Comparison of ENCODE assay signal across 8 cellular contexts in the genomic region with DNA sequence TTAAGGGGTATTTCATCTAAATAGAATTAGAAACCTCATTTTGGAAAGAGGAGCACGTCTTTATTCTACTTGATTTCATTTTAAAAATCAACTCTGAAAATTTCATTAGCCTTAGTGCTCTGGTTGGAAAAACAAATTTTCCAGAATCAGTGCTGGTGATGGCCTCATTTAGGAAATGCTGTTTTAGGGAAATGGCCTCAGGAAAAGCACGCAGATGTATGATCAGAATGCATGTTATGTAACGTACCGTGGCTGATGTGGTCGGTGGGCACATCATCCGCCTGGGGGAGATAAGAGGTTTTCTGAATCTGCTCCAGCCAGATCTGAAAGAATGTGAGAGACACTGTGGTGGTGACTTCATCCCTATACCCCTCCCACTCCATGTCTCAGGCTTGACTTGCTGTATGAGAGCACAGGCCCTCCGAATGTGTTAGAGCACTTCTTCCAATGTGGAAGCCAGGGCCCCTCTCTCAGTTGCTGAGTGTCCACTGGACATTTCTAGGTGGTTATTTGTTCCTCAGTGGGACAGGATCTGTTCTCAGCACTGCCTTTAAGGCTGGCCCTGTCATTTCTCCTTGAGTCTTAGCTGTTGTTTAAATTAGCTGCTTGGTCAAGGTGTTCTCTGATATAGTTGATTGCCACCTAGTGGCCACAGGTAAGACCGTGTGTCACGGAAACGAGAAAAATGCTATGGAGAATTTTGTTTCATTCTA.
DNase-seq lines count a peak whose midpoint lies in the region; ATAC-seq and TF ChIP-seq lines count a peak whose summit lies in the region.

No MANE protein-coding gene starts in this region.

- WGBS in GM23248 (ENCODE audit: low coverage in 1 of 2, low lambda C conversion rate in 2 of 2, missing lambda C conversion rate in 2 of 2), 2 experiments = 64 to 66% methylated on average over 10 of the region's 10 CpGs
- WGBS in mammary epithelial cell (ENCODE audit: low coverage, missing lambda C conversion rate) = 39% methylated on average over 9 of the region's 10 CpGs

- H3F3A ChIP-seq in GM23248 (ENCODE audit: insufficient read depth) = no peaks in the 10 kb centered on the region

- H3K27ac Mint-ChIP-seq in T-cell = no peak overlapping the region

- no peaks in the 10 kb centered on the region for H3K9me3 Mint-ChIP-seq in T-cell

- no peak overlapping the region for H2AFZ ChIP-seq in GM23248
- no peak overlapping the region for H2AFZ ChIP-seq in mammary epithelial cell (ENCODE audit: low read depth, low read length)

- no peaks in the 10 kb centered on the region for H4K20me1 ChIP-seq in GM23248 (ENCODE audit: insufficient read depth)
- no peaks in the 10 kb centered on the region for H4K20me1 ChIP-seq in mammary epithelial cell (ENCODE audit: insufficient read depth, low read length)

- H3K27me3 ChIP-seq in GM23248 (replicated peaks; ENCODE audit: insufficient read depth) (no peaks in the 10 kb centered on the region), mammary epithelial cell (ENCODE audit: insufficient read depth, low read length) (no peaks in the 10 kb centered on the region)

- ATAC-seq in T-cell (replicated peaks in 1 of 4) = peak; percentile 71 to 82 (median 74)
- ATAC-seq in left lobe of liver = peak; percentile 95

- H3K4me3 ChIP-seq in GM23248 (no peak overlapping the region), LNCaP clone FGC (ENCODE audit: low read depth, low read length) (no peak overlapping the region), mammary epithelial cell (replicated peaks in 1 of 3; ENCODE audit: insufficient read depth in 1 of 3, low read depth in 2 of 3, low read length in 3 of 3) (no peak overlapping the region)

- H3K36me3 ChIP-seq in GM23248 (ENCODE audit: low read depth) (no peaks in the 10 kb centered on the region), mammary epithelial cell (ENCODE audit: insufficient read depth, low read length) (no peaks in the 10 kb centered on the region)

- intact Hi-C loops in mammary epithelial cell (cut with micrococcal nuclease) = loop anchor here (1.0 to 5.0 kb wide), 4 partner anchors 39 to 149 kb away; no protein-coding TSS in a partner anchor

- TF ChIP-seq CTCF in LNCaP clone FGC (IDR thresholded peaks at IDR 0.05; ENCODE audit: control insufficient read depth, extremely low read depth, insufficient read depth) (peak; percentile 87), mammary epithelial cell (conservative IDR thresholded peaks at IDR 0.05 in 1 of 2, IDR thresholded peaks at IDR 0.05 in 1 of 2; ENCODE audit: extremely low read depth in 1 of 2, insufficient read depth in 1 of 2, low read depth in 1 of 2, low read length in 2 of 2) (peak; percentile 73 to 76)

- no peaks in the 10 kb centered on the region for H3K9me3 ChIP-seq in GM23248 (ENCODE audit: low read depth)
- H3K9me3 ChIP-seq in mammary epithelial cell (replicated peaks; ENCODE audit: insufficient read depth, low read length) = no peaks in the 10 kb centered on the region

- H3K4me3 Mint-ChIP-seq in T-cell = no peak overlapping the region

- no peak overlapping the region for H3K27ac ChIP-seq in GM23248
- H3K27ac ChIP-seq in mammary epithelial cell (ENCODE audit: insufficient read depth, low read depth, low read length) = no peak overlapping the region

- H3K4me1 ChIP-seq in GM23248 (ENCODE audit: insufficient read depth) (0 out of 2 replicates have a peak, but pooled peaks cover 3% of the 10 kb centered on the region), mammary epithelial cell (ENCODE audit: insufficient read depth, low read length) (peaks cover 18% of the 10 kb centered on the region)

- no peaks in the 10 kb centered on the region for H3K27me3 Mint-ChIP-seq in T-cell

- no peaks in the 10 kb centered on the region for H3K9me2 ChIP-seq in GM23248 (ENCODE audit: insufficient read depth)

- dilution Hi-C loops in mammary epithelial cell (cut with HindIII; ENCODE audit: low sequenced_read_pairs) = no loop called here

- H3K79me2 ChIP-seq in GM23248 (ENCODE audit: insufficient read depth) (no peaks in the 10 kb centered on the region), mammary epithelial cell (ENCODE audit: insufficient read depth, low read length) (no peaks in the 10 kb centered on the region)

- H3K36me3 Mint-ChIP-seq in T-cell = no peaks in the 10 kb centered on the region

- CTCF ChIA-PET in T-cell (lab: Charles Lee) (interaction anchor here (0.6 to 2.3 kb wide), 24 partner anchors 9 to 514 kb away, joined by 3 to 33 read pairs (median 4); a partner anchor contains a TSS), mammary epithelial cell (lab: Charles Lee; ENCODE audit: low non-redundant PET) (interaction anchor here (0.6 to 1.0 kb wide), 11 partner anchors 16 to 153 kb away, joined by 3 to 10 read pairs (median 4); no protein-coding TSS in a partner anchor)

- peaks cover 49 to 60% (median 51%) of the 10 kb centered on the region in 3 donors for H3K4me1 Mint-ChIP-seq in T-cell

- no peak overlapping the region for H3K9ac ChIP-seq in GM23248
- H3K9ac ChIP-seq in mammary epithelial cell (ENCODE audit: insufficient read depth, low read length) = no peak overlapping the region

- POLR2A ChIA-PET in T-cell (lab: Charles Lee) = interaction anchor here (0.6 kb wide), 2 partner anchors 292 to 895 kb away, joined by 3 to 9 read pairs; no protein-coding TSS in a partner anchor

- DNase-seq in NCI-H2171 treated with DMSO at 0.1 percent for 48 hours (lab: John Stamatoyannopoulos, UW) (peak; percentile 31), NCI-H2171 (lab: John Stamatoyannopoulos, UW) (no peak), GM23248 (peak; percentile 81), LNCaP clone FGC (ENCODE audit: low read depth) (peak; percentile 64), T-cell (peak in 29 of 34 experiments; percentile 9 to 49 (median 28)), mammary epithelial cell (peak; percentile 65), left lobe of liver (ENCODE audit: low spot score) (peak; percentile 64)
- DNase-seq in stimulated activated CD8-positive, alpha-beta memory T cell treated with anti-CD3 and anti-CD28 coated beads, Interleukin-12 subunit alpha, Interleukin-12 subunit beta, amount 100 ng/mL, for 4 hours (ENCODE audit: low read depth) = peak; percentile 17

- in situ Hi-C loops in GM23248 (cut with MboI) = no loop called here
- in situ Hi-C loops in mammary epithelial cell (cut with MboI; ENCODE audit: low sequenced_read_pairs in 2 of 2) = no loop called here

- H3K4me2 ChIP-seq in GM23248 (ENCODE audit: unreplicated experiment) (no peak overlapping the region), mammary epithelial cell (ENCODE audit: insufficient read depth, low read depth, low read length) (no peak overlapping the region)

- no TSS peak for BruUV-seq in mammary epithelial cell (replicated peaks; lab: Mats Ljungman, UMichigan)
